In the genomic region with DNA sequence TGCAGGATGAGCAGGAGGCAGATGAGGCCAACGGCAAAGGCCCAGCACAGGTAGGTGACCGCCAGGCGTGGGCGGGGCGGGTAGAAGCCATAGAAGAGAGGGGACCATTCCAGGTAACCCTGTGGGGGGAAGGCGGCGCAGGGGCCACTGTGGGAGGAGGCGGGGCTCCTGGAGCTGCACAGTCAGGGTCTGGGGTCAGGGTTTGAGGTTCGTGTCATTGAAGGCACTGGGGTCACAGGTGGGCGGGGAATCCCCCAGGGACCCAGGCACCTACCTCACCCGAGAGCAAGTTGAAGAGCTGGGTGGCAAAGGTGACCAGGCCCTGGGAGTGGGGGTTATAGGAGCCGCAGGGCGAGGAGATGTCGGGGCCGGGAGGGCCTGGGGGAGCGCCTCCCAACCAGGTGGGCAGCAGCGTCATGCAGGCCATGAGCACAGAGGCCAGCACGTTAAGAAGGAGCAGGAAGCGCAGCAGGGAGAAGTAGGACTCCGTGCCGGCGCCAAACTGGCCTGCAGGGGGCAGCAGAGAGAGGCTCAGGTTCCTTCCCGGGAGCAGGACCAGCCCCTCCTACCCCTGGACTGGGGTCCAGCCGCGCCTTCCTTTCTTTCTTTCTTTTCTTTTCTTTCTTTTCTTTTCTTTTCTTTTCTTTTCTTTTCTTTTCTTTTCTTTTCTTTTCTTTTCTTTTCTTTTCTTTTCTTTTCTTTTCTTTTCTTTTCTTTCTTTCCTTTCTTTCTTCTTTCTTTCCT, we compare ENCODE assay signal across 8 cellular contexts. TPM values are rescaled to one million over a fixed set of nuclear protein-coding genes. Genes with fewer than 3 reads are reported as not detected.
DNase-seq lines count a peak whose midpoint lies in the region; ATAC-seq lines count a peak whose summit lies in the region.

No MANE protein-coding gene starts in this region.

- no peaks in the 10 kb centered on the region for H3K9me2 ChIP-seq in GM23248 (ENCODE audit: insufficient read depth)

- no peak overlapping the region for H3K9ac ChIP-seq in GM23248
- no peak overlapping the region for H3K9ac ChIP-seq in skeletal muscle satellite cell (ENCODE audit: low read depth, low read length)

- H4K20me1 ChIP-seq in GM23248 (ENCODE audit: insufficient read depth) = no peaks in the 10 kb centered on the region

- DNase-seq in AML-193 (lab: John Stamatoyannopoulos, UW) = peak; percentile 74 to 81
- peak; percentile 89 for DNase-seq in GM23248
- DNase-seq in NCI-H2029 treated with DMSO at 0.1 percent for 48 hours (lab: John Stamatoyannopoulos, UW) = peak; percentile 62
- DNase-seq in T-helper 9 cell = peak; percentile 96
- peak; percentile 18 to 95 (median 70) for DNase-seq in amygdala (lab: John Stamatoyannopoulos, UW)
- DNase-seq in right cardiac atrium = peak; percentile 92 to 98 (median 98)

- H3K36me3 ChIP-seq in GM23248 (ENCODE audit: low read depth) = no peaks in the 10 kb centered on the region
- H3K36me3 ChIP-seq in skeletal muscle satellite cell (ENCODE audit: insufficient read depth, low read length) = no peaks in the 10 kb centered on the region

- H3K4me2 ChIP-seq in GM23248 (ENCODE audit: unreplicated experiment) (no peak overlapping the region), skeletal muscle satellite cell (ENCODE audit: low read length) (peak overlapping the region; percentile 42)

- no peak overlapping the region for H3K27ac ChIP-seq in GM23248
- H3K27ac ChIP-seq in right cardiac atrium (ENCODE audit: low read length) = no peak overlapping the region

- H3K79me2 ChIP-seq in GM23248 (ENCODE audit: insufficient read depth) = no peaks in the 10 kb centered on the region

- ATAC-seq in right cardiac atrium (peak; percentile 82 to 88), GM19467 (IDR thresholded peaks at IDR 0.05; ENCODE audit: unreplicated experiment) (no peak)

- H3K4me3 ChIP-seq in GM23248 (no peak overlapping the region), right cardiac atrium (ENCODE audit: low read length) (no peak overlapping the region), skeletal muscle satellite cell (ENCODE audit: low read length) (no peak overlapping the region)

- intact Hi-C loops in right cardiac atrium (cut with DNase I) = loop anchor here in 2 of 4 donors (5.0 to 10.0 kb wide), 2 partner anchors 64 to 66 kb away; no protein-coding TSS in a partner anchor

- in situ Hi-C loops in GM23248 (cut with MboI) = no loop called here

- no peaks in the 10 kb centered on the region for H3K27me3 ChIP-seq in GM23248 (replicated peaks; ENCODE audit: insufficient read depth)
- no peaks in the 10 kb centered on the region for H3K27me3 ChIP-seq in right cardiac atrium (ENCODE audit: control insufficient read depth, insufficient read depth)
- H3K27me3 ChIP-seq in skeletal muscle satellite cell (ENCODE audit: control insufficient read depth, insufficient read depth, low read length) = no peaks in the 10 kb centered on the region

- H3K4me1 ChIP-seq in GM23248 (ENCODE audit: insufficient read depth) (no peaks in the 10 kb centered on the region), right cardiac atrium (ENCODE audit: control insufficient read depth, insufficient read depth, low read length) (no peaks in the 10 kb centered on the region), skeletal muscle satellite cell (ENCODE audit: control insufficient read depth, insufficient read depth, low read length) (peaks cover 3% of the 10 kb centered on the region)

- no peaks in the 10 kb centered on the region for H3K9me3 ChIP-seq in GM23248 (ENCODE audit: low read depth)
- H3K9me3 ChIP-seq in right cardiac atrium (ENCODE audit: control insufficient read depth, low read length) = no peaks in the 10 kb centered on the region
- no peaks in the 10 kb centered on the region for H3K9me3 ChIP-seq in skeletal muscle satellite cell (replicated peaks; ENCODE audit: low read length)

- H3F3A ChIP-seq in GM23248 (ENCODE audit: insufficient read depth) = no peaks in the 10 kb centered on the region

- no peak overlapping the region for H2AFZ ChIP-seq in GM23248

- WGBS in GM23248 (ENCODE audit: low coverage in 1 of 2, low lambda C conversion rate in 2 of 2, missing lambda C conversion rate in 2 of 2), 2 experiments = 25 to 36% methylated on average over 14 to 25 of the region's 25 CpGs
- WGBS in right cardiac atrium = 25% methylated on average over 25 of the region's 25 CpGs

RNA-seq across cellular contexts. Expression of gene TMC4, which starts 4.6 kb away (rescaled TPM):
- not detected in 2 replicates for total RNA-seq in GM23248 (2014; rRNA removed; shearing (Covaris generic))
- 0.18 TPM in 1 of 2 replicates, not detected in the other for polyA plus RNA-seq in GM23248 (2016; fragmentation: Nextera tagmentation; extraction: Ambion mirVana)
- total RNA-seq in right cardiac atrium = 1 to 10 TPM; 1.0 to 3.8 (median 2.5) TPM
- 2.3 TPM for polyA plus RNA-seq in right cardiac atrium
- total RNA-seq in skeletal muscle satellite cell (2012; rRNA removed) = 1.5 TPM in 1 of 2 replicates, not detected in the other

RNA-seq across cellular contexts. Expression of gene LENG1, which starts 8.8 kb away (rescaled TPM):
- total RNA-seq in GM23248 (2014; rRNA removed; shearing (Covaris generic)) = 6.6 and 6.9 TPM in 2 replicates
- polyA plus RNA-seq in GM23248 (2016; fragmentation: Nextera tagmentation; extraction: Ambion mirVana) = 10.2 and 10.9 TPM in 2 replicates
- 1 to 10 TPM; 5.3 to 7.6 (median 7.0) TPM for total RNA-seq in right cardiac atrium
- polyA plus RNA-seq in right cardiac atrium = 11.0 TPM
- 3.1 and 3.5 TPM in 2 replicates for total RNA-seq in skeletal muscle satellite cell (2012; rRNA removed)

RNA-seq across cellular contexts. Expression of gene MBOAT7, which starts 21.0 kb away (rescaled TPM):
- 109 and 157 TPM in 2 replicates for total RNA-seq in GM23248 (2014; rRNA removed; shearing (Covaris generic))
- polyA plus RNA-seq in GM23248 (2016; fragmentation: Nextera tagmentation; extraction: Ambion mirVana) (133 and 144 TPM in 2 replicates), right cardiac atrium (16.1 TPM)
- total RNA-seq in right cardiac atrium = 10 to 100 TPM; 18.9 to 23.6 (median 21.4) TPM
- total RNA-seq in skeletal muscle satellite cell (2012; rRNA removed) = 17.2 and 26.6 TPM in 2 replicates

RNA-seq across cellular contexts. Expression of gene TSEN34, which starts 22.8 kb away (rescaled TPM):
- 102 and 105 TPM in 2 replicates for total RNA-seq in GM23248 (2014; rRNA removed; shearing (Covaris generic))
- polyA plus RNA-seq in GM23248 (2016; fragmentation: Nextera tagmentation; extraction: Ambion mirVana) (90.0 TPM in 2 replicates), right cardiac atrium (20.9 TPM)
- total RNA-seq in right cardiac atrium = 10 to 100 TPM; 17.6 to 22.1 (median 18.3) TPM
- 83.1 and 83.4 TPM in 2 replicates for total RNA-seq in skeletal muscle satellite cell (2012; rRNA removed)

RNA-seq across cellular contexts. Expression of gene CNOT3, which starts 30.8 kb away (rescaled TPM):
- 8.9 and 12.6 TPM in 2 replicates for total RNA-seq in GM23248 (2014; rRNA removed; shearing (Covaris generic))
- polyA plus RNA-seq in GM23248 (2016; fragmentation: Nextera tagmentation; extraction: Ambion mirVana) = 16.6 and 19.4 TPM in 2 replicates
- total RNA-seq in right cardiac atrium = 10 to 100 TPM; 20.3 to 26.5 (median 23.3) TPM
- polyA plus RNA-seq in right cardiac atrium = 18.2 TPM
- total RNA-seq in skeletal muscle satellite cell (2012; rRNA removed) = 5.6 and 9.2 TPM in 2 replicates
